ENCODE assay signal across 15 cellular contexts in genomic region chr21:35989185-35989735, GRCh38.
A peak's percentile ranks its signal among the peaks of the same experiment; 100 is the strongest.
DNase-seq lines count a peak whose midpoint lies in the region; ATAC-seq and TF ChIP-seq lines count a peak whose summit lies in the region.
"Had no signal": no experiment of that assay in that cellular context is flagged by ENCODE, and none has a peak within 500 bp of the region (broad histone marks: within the 10 kb centered on the region; RNA-seq: fewer than 3 reads in every experiment).

No MANE protein-coding gene starts in this region.

- WGBS in heart left ventricle, 4 donors = 68 to 83% (median 79%) methylated on average over 10 of the region's 10 CpGs

- TF ChIP-seq POLR2A in heart left ventricle (IDR thresholded peaks at IDR 0.05) = no peak

- ATAC-seq in Right ventricle myocardium superior (ENCODE audit: poor library complexity) = no peak
- ATAC-seq in heart left ventricle = no peak
- peak; percentile 57 for ATAC-seq in upper lobe of right lung
- no peak for ATAC-seq in HG02938 (IDR thresholded peaks at IDR 0.05; ENCODE audit: unreplicated experiment)
- ATAC-seq: activated T-helper 17 cell treated with anti-CD3 and anti-CD28 coated beads, Interleukin-2, amount 50 U/mL, for 72 hours had no signal

- no peak overlapping the region for H3K4me3 ChIP-seq in heart left ventricle
- H3K4me3 ChIP-seq in upper lobe of right lung = no peak overlapping the region

- intact Hi-C loops in Right ventricle myocardium superior (cut with DNase I) (no loop called here), heart left ventricle (cut with DNase I) (no loop called here), upper lobe of right lung (cut with DNase I) (no loop called here)

- DNase-seq in Right ventricle myocardium superior (peak; percentile 46), heart left ventricle (no peak), fibroblast of gingiva (ENCODE audit: low read depth) (peak; percentile 84), myocyte (ENCODE audit: low read depth) (peak; percentile 35), upper lobe of right lung (no peak), cerebellar cortex (ENCODE audit: low spot score) (no peak), SW480 (ENCODE audit: low spot score) (no peak)
- DNase-seq: 8988T; activated CD8-positive, alpha-beta memory T cell treated with anti-CD3 and anti-CD28 coated beads for 24 hours; kidney; NCI-H2081 treated with DMSO at 0.1 percent for 48 hours; NCI-H69 had no signal

- H3K27me3 ChIP-seq in heart left ventricle = peaks cover 0 to 30% (median 0%) of the 10 kb centered on the region in 9 donors
- peaks cover 10% of the 10 kb centered on the region for H3K27me3 ChIP-seq in upper lobe of right lung

- H3K36me3 ChIP-seq in heart left ventricle = no peaks in the 10 kb centered on the region
- no peaks in the 10 kb centered on the region for H3K36me3 ChIP-seq in upper lobe of right lung

- no peak overlapping the region for H3K27ac ChIP-seq in heart left ventricle
- peak overlapping the region; percentile 48 for H3K27ac ChIP-seq in upper lobe of right lung
- H3K27ac ChIP-seq: VCaP had no signal

- H3K9me3 ChIP-seq in heart left ventricle (no peaks in the 10 kb centered on the region), upper lobe of right lung (no peaks in the 10 kb centered on the region)

- H3K4me1 ChIP-seq in heart left ventricle (no peaks in the 10 kb centered on the region), upper lobe of right lung (peaks cover 13% of the 10 kb centered on the region)

- TF ChIP-seq CTCF in heart left ventricle (IDR thresholded peaks at IDR 0.05) (no peak), upper lobe of right lung (IDR thresholded peaks at IDR 0.05) (no peak)

Comparison
In these comparisons a context has a peak if more than half of its experiments do, and no peak if none do; other contexts are left out.
1. DNase-seq: peak in Right ventricle myocardium superior (single experiment), fibroblast of gingiva (single experiment) and myocyte (single experiment); none in heart left ventricle (0 of 5), upper lobe of right lung (single experiment), cerebellar cortex (single experiment) and SW480 (single experiment).